In the genomic region with DNA sequence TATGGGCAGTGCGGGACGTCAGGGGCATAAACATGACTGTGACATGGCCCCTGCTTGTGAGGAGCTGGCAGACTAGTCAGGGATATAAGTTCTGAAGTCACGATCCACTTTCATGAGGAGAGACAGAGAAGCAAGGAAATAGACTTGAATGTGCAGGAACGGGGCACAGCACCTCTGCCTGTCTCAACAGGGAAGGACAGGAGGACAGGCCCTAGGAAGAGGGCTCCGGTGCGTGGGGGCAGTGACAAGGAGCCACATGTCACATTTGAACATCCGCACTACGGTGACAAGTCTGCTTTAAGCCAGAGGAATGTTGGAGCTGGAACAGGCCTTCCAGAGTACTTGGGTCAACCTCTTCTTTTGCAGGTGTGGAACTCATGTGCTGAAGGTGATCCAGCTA, we compare ENCODE assay signal across 14 cellular contexts.
"Had no signal": no experiment of that assay in that cellular context is flagged by ENCODE, and none has a peak within 500 bp of the region (broad histone marks: within the 10 kb centered on the region; RNA-seq: fewer than 3 reads in every experiment).

No MANE protein-coding gene starts in this region.

- H3K4me3 ChIP-seq: dorsolateral prefrontal cortex, left ventricle myocardium inferior, ovary, spleen, thoracic aorta, uterus had no signal

- FAIRE-seq: keratinocyte had no signal

- DNase-seq: activated CD4-positive, alpha-beta T cell treated with anti-CD3 and anti-CD28 coated beads, Interleukin-2, amount 10 ng/mL, durations not matched to agents 7 days and 5 days; activated CD8-positive, alpha-beta memory T cell treated with anti-CD3 and anti-CD28 coated beads, Interleukin-2, amount 50 U/mL, for 48 hours; activated gamma-delta T cell treated with Interleukin-2 at 50 U/mL for 16 hours; activated T-cell treated with anti-CD3 and anti-CD28 coated beads, Interleukin-2, amount 50 U/mL, for 72 hours; anterior cingulate cortex; brain microvascular endothelial cell; dorsolateral prefrontal cortex; hippocampal formation; left ventricle myocardium inferior; ovary; spleen; uterus had no signal

- H3K36me3 ChIP-seq: brain microvascular endothelial cell, left ventricle myocardium inferior, ovary, spleen, thoracic aorta, uterus had no signal

- H3K27me3 ChIP-seq: brain microvascular endothelial cell, dorsolateral prefrontal cortex, ovary, spleen, uterus had no signal

- H3K4me1 ChIP-seq: uterus had no signal

- H3K9me3 ChIP-seq: left ventricle myocardium inferior, ovary, spleen, thoracic aorta, uterus had no signal

- H3K27ac ChIP-seq: brain microvascular endothelial cell, dorsolateral prefrontal cortex, left ventricle myocardium inferior, ovary, thoracic aorta, uterus had no signal
